17 cellular contexts compared by ENCODE assay signal in genomic region chr2:213145723-213146242, GRCh38. TPM values are rescaled to one million over a fixed set of nuclear protein-coding genes. Genes with fewer than 3 reads are reported as not detected.
A peak's percentile ranks its signal among the peaks of the same experiment; 100 is the strongest.
DNase-seq lines count a peak whose midpoint lies in the region; ATAC-seq and TF ChIP-seq lines count a peak whose summit lies in the region.
"Had no signal": no experiment of that assay in that cellular context is flagged by ENCODE, and none has a peak within 500 bp of the region (broad histone marks: within the 10 kb centered on the region; RNA-seq: fewer than 3 reads in every experiment).

No MANE protein-coding gene starts in this region.

- CTCF ChIA-PET in activated CD8-positive, alpha-beta T cell treated with anti-CD3 and anti-CD28 coated beads for 36 hours (lab: Charles Lee): interaction anchor here (1.1 to 1.8 kb wide), 3 partner anchors 11 to 18 kb away, joined by 3 to 5 read pairs (median 4); no protein-coding TSS in a partner anchor

- H3K4me1 ChIP-seq in foreskin keratinocyte: peaks cover 7% of the 10 kb centered on the region
- H3K4me1 ChIP-seq: Caco-2 had no signal

- H3K27ac Mint-ChIP-seq in activated CD8-positive, alpha-beta T cell treated with anti-CD3 and anti-CD28 coated beads for 36 hours: peak overlapping the region; percentile 86
- peak overlapping the region; percentile 78 to 93 for H3K27ac Mint-ChIP-seq in natural killer cell
- H3K27ac Mint-ChIP-seq: activated CD4-positive, alpha-beta T cell treated with anti-CD3 and anti-CD28 coated beads, Interleukin-2, amount 10 ng/mL, durations not matched to agents 24 days and 14 days; memory B cell had no signal

- peak; percentile 0 for DNase-seq in NCI-H2107 (lab: John Stamatoyannopoulos, UW)
- no peak for DNase-seq in NCI-H2107 treated with DMSO at 0.1 percent for 48 hours (lab: John Stamatoyannopoulos, UW; ENCODE audit: unreplicated experiment)
- DNase-seq in Jurkat, Clone E6-1 (ENCODE audit: low read depth, low spot score): peak; percentile 64
- no peak for DNase-seq in activated CD8-positive, alpha-beta T cell treated with anti-CD3 and anti-CD28 coated beads for 36 hours
- DNase-seq in natural killer cell: no peak
- DNase-seq in foreskin keratinocyte: no peak
- no peak for DNase-seq in activated naive CD4-positive, alpha-beta T cell treated with anti-CD3 and anti-CD28 coated beads, Interleukin-2, amount 50 U/mL, for 16 hours
- DNase-seq: activated CD4-positive, alpha-beta T cell treated with anti-CD3 and anti-CD28 coated beads, Interleukin-2, amount 10 ng/mL, durations not matched to agents 24 days and 14 days; activated gamma-delta T cell; brain microvascular endothelial cell; Caco-2; effector CD8-positive, alpha-beta T cell; NCI-H446; stimulated activated naive CD4-positive, alpha-beta T cell had no signal

- ATAC-seq in activated CD8-positive, alpha-beta T cell treated with anti-CD3 and anti-CD28 coated beads for 36 hours: peak; percentile 28
- ATAC-seq in natural killer cell: peak in 2 of 3 donors; percentile 11 to 32
- no peak for ATAC-seq in foreskin keratinocyte
- ATAC-seq in SK-N-SH treated with all-trans-retinoic acid at 6 μM for 48 hours: no peak

- H3K4me1 Mint-ChIP-seq in activated CD8-positive, alpha-beta T cell treated with anti-CD3 and anti-CD28 coated beads for 36 hours (ENCODE audit: low read depth): peaks cover 33% of the 10 kb centered on the region
- peaks cover 81 to 88% of the 10 kb centered on the region in 2 donors for H3K4me1 Mint-ChIP-seq in natural killer cell

- peaks cover 23% of the 10 kb centered on the region for H3K36me3 Mint-ChIP-seq in activated CD8-positive, alpha-beta T cell treated with anti-CD3 and anti-CD28 coated beads for 36 hours (ENCODE audit: low read depth)
- H3K36me3 Mint-ChIP-seq in natural killer cell: peaks cover 23% of the 10 kb centered on the region
- H3K36me3 Mint-ChIP-seq: memory B cell had no signal

- no peak for TF ChIP-seq CTCF in activated CD8-positive, alpha-beta T cell treated with anti-CD3 and anti-CD28 coated beads for 36 hours (IDR thresholded peaks at IDR 0.05)
- TF ChIP-seq CTCF in natural killer cell (IDR thresholded peaks at IDR 0.05) (no peak), foreskin keratinocyte (conservative IDR thresholded peaks at IDR 0.05) (no peak)

- H3K27ac ChIP-seq in foreskin keratinocyte: no peak overlapping the region
- H3K27ac ChIP-seq: brain microvascular endothelial cell, neutrophil had no signal

- intact Hi-C loops in activated CD8-positive, alpha-beta T cell treated with anti-CD3 and anti-CD28 coated beads for 36 hours (cut with micrococcal nuclease): no loop called here
- intact Hi-C loops in natural killer cell (cut with micrococcal nuclease): loop anchor here (2.0 to 5.0 kb wide), 2 partner anchors 128 to 143 kb away; no protein-coding TSS in a partner anchor

- no peaks in the 10 kb centered on the region for H3K27me3 ChIP-seq in foreskin keratinocyte
- H3K27me3 ChIP-seq: brain microvascular endothelial cell, neutrophil had no signal

- peak overlapping the region; percentile 63; the same call in 1 of the 2 replicates for H3K4me3 ChIP-seq in Jurkat, Clone E6-1 (ENCODE audit: low read length)

- no peaks in the 10 kb centered on the region for H3K9me3 Mint-ChIP-seq in activated CD8-positive, alpha-beta T cell treated with anti-CD3 and anti-CD28 coated beads for 36 hours
- no peaks in the 10 kb centered on the region for H3K9me3 Mint-ChIP-seq in natural killer cell
- H3K9me3 Mint-ChIP-seq: activated CD4-positive, alpha-beta T cell treated with anti-CD3 and anti-CD28 coated beads, Interleukin-2, amount 10 ng/mL, durations not matched to agents 24 days and 14 days; memory B cell had no signal

- H3K4me3 Mint-ChIP-seq in activated CD8-positive, alpha-beta T cell treated with anti-CD3 and anti-CD28 coated beads for 36 hours: peak overlapping the region; percentile 71
- H3K4me3 Mint-ChIP-seq in natural killer cell: peak overlapping the region; percentile 85
- H3K4me3 Mint-ChIP-seq: activated CD4-positive, alpha-beta T cell treated with anti-CD3 and anti-CD28 coated beads, Interleukin-2, amount 10 ng/mL, durations not matched to agents 24 days and 14 days; memory B cell had no signal

- peaks cover 6% of the 10 kb centered on the region for H3K27me3 Mint-ChIP-seq in activated CD8-positive, alpha-beta T cell treated with anti-CD3 and anti-CD28 coated beads for 36 hours
- H3K27me3 Mint-ChIP-seq in natural killer cell (ENCODE audit: low read depth in 2 of 2): no peaks in the 10 kb centered on the region
- H3K27me3 Mint-ChIP-seq: memory B cell had no signal

- POLR2A ChIA-PET in activated CD8-positive, alpha-beta T cell treated with anti-CD3 and anti-CD28 coated beads for 36 hours (lab: Charles Lee): interaction anchor here (0.8 to 1.6 kb wide), 3 partner anchors 10 to 45 kb away, joined by 3 to 6 read pairs (median 3); no protein-coding TSS in a partner anchor

TF ChIP-seq in SK-N-SH treated with all-trans-retinoic acid at 6 μM for 48 hours, 23 proteins besides CTCF, POLR2A, EP300 and RAD21:
- TF ChIP-seq, protein P1, sequence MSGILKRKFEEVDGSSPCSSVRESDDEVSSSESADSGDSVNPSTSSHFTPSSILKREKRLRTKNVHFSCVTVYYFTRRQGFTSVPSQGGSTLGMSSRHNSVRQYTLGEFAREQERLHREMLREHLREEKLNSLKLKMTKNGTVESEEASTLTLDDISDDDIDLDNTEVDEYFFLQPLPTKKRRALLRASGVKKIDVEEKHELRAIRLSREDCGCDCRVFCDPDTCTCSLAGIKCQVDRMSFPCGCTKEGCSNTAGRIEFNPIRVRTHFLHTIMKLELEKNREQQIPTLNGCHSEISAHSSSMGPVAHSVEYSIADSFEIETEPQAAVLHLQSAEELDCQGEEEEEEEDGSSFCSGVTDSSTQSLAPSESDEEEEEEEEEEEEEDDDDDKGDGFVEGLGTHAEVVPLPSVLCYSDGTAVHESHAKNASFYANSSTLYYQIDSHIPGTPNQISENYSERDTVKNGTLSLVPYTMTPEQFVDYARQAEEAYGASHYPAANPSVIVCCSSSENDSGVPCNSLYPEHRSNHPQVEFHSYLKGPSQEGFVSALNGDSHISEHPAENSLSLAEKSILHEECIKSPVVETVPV (CRISPR knock-in tag; IDR thresholded peaks at IDR 0.05): no peak
- TF ChIP-seq ZFP3 (CRISPR knock-in tag; IDR thresholded peaks at IDR 0.05): no peak
- TF ChIP-seq, protein P2, sequence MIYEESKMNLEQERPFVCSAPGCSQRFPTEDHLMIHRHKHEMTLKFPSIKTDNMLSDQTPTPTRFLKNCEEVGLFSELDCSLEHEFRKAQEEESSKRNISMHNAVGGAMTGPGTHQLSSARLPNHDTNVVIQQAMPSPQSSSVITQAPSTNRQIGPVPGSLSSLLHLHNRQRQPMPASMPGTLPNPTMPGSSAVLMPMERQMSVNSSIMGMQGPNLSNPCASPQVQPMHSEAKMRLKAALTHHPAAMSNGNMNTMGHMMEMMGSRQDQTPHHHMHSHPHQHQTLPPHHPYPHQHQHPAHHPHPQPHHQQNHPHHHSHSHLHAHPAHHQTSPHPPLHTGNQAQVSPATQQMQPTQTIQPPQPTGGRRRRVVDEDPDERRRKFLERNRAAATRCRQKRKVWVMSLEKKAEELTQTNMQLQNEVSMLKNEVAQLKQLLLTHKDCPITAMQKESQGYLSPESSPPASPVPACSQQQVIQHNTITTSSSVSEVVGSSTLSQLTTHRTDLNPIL (CRISPR knock-in tag; IDR thresholded peaks at IDR 0.05; ENCODE audit: low read depth): no peak

RNA-seq across cellular contexts. Expression of gene IKZF2, which starts 5.6 kb away (rescaled TPM):
- polyA plus RNA-seq in Jurkat, Clone E6-1 (2012; ENCODE audit: insufficient read depth, insufficient read length): 45.7 TPM
- total RNA-seq in activated CD8-positive, alpha-beta T cell treated with anti-CD3 and anti-CD28 coated beads for 36 hours: 10 to 100 TPM; 24.4 to 28.7 TPM
- total RNA-seq in natural killer cell (100 to 1,000 TPM in 2 of 3 donors, 10 to 100 TPM in 1; 74.4 to 162 (median 133) TPM), foreskin keratinocyte (8.1 and 11.4 TPM in 2 replicates)
- 0.61 and 0.68 TPM in 2 replicates for polyA plus RNA-seq in foreskin keratinocyte

Comparison
In these comparisons a context has a peak if more than half of its experiments do, and no peak if none do; other contexts are left out.
1. DNase-seq: peak in NCI-H2107 (single experiment) and Jurkat, Clone E6-1 (single experiment); none in NCI-H2107 treated with DMSO at 0.1 percent for 48 hours (single experiment), activated CD8-positive, alpha-beta T cell treated with anti-CD3 and anti-CD28 coated beads for 36 hours (single experiment), natural killer cell (single experiment), foreskin keratinocyte (0 of 2) and activated naive CD4-positive, alpha-beta T cell treated with anti-CD3 and anti-CD28 coated beads, Interleukin-2, amount 50 U/mL, for 16 hours (single experiment).
2. ATAC-seq: peak in activated CD8-positive, alpha-beta T cell treated with anti-CD3 and anti-CD28 coated beads for 36 hours (single experiment) and natural killer cell (2 of 3); none in foreskin keratinocyte (single experiment) and SK-N-SH treated with all-trans-retinoic acid at 6 μM for 48 hours (single experiment).